Comparison of ENCODE assay signal across 19 cellular contexts in the genomic region with DNA sequence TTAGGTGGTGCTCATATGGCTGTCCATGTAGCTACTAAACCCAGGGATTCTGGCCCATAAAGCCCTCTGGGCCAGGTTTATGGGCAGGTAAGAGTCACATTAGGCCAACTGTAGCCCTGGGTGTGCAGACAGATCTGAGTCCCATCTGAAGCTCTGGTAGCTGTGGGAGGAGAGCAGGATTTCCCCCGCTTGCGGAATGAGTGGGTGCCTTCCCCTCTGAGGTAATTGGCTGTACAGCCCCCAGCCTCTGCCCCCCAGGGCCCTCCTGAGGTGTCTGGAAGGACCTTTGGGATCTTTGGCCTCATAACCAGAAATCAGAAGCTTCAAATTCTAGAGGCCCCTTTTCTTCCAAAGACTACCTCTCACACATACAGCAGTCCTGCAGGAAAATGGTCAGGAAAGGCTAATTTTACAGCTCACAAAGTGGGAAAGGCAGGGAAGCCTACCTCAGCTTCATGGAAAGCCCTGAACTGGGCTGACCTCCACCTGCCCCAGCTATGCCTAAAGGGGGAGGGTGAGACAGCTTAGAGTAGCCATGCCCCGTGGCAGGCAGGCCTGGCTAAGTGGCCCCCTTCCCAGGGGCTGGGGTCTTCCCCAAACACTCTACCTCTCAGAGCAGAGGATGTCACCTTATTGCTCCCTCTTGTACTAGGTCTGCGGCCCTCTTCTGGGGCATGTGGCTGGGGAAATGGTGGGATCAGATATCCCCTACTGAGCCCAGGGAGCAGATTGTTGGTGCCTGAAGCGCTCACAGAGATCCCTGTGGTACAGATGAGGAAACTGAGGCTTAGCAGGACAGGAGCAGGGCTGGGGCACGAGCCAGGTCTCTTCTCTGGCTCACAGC. TPM values are rescaled to one million over a fixed set of nuclear protein-coding genes. Genes with fewer than 3 reads are reported as not detected.
DNase-seq lines count a peak whose midpoint lies in the region; ATAC-seq, FAIRE-seq and TF ChIP-seq lines count a peak whose summit lies in the region.
"Had no signal": no experiment of that assay in that cellular context is flagged by ENCODE, and none has a peak within 500 bp of the region (broad histone marks: within the 10 kb centered on the region; RNA-seq: fewer than 3 reads in every experiment).

No MANE protein-coding gene starts in this region.

- H3K27me3 ChIP-seq in breast epithelium (no peaks in the 10 kb centered on the region), GM12878 (replicated peaks in 1 of 2; ENCODE audit: control insufficient read depth in 2 of 2, insufficient read depth in 2 of 2, low read length in 1 of 2) (no peaks in the 10 kb centered on the region), brain microvascular endothelial cell (replicated peaks) (no peaks in the 10 kb centered on the region)
- no peaks in the 10 kb centered on the region for H3K27me3 ChIP-seq in effector memory CD4-positive, alpha-beta T cell (replicated peaks; ENCODE audit: control insufficient read depth, insufficient read depth, low read length, poor library complexity, severe bottlenecking)
- H3K27me3 ChIP-seq: vagina had no signal

- H3K4me1 ChIP-seq in breast epithelium = no peaks in the 10 kb centered on the region
- peaks cover 29% of the 10 kb centered on the region for H3K4me1 ChIP-seq in GM12878 (ENCODE audit: control insufficient read depth, insufficient read depth, low read length)
- H3K4me1 ChIP-seq in effector memory CD4-positive, alpha-beta T cell (ENCODE audit: control insufficient read depth, insufficient read depth, low read length, poor library complexity, severe bottlenecking) = peaks cover 41% of the 10 kb centered on the region

- no peak overlapping the region for H3K9ac ChIP-seq in GM12878 (ENCODE audit: control insufficient read depth, insufficient read depth, low read length)

- POLR2A ChIA-PET in MCF 10A (lab: Yijun Ruan, JAX) (interaction anchor here (0.5 to 3.9 kb wide), 5 partner anchors 10 to 301 kb away, joined by 3 to 15 read pairs (median 5); a partner anchor contains a TSS), GM12878 (lab: Charles Lee) (interaction anchor here (0.7 to 7.0 kb wide), 6 partner anchors 15 to 226 kb away, joined by 3 to 54 read pairs (median 4); a partner anchor contains a TSS)

- H3K4me3 ChIP-seq in breast epithelium (no peak overlapping the region), GM12878 (no peak overlapping the region), brain microvascular endothelial cell (ENCODE audit: low read depth, low read length) (no peak overlapping the region)
- no peak overlapping the region for H3K4me3 ChIP-seq in effector memory CD4-positive, alpha-beta T cell (ENCODE audit: insufficient read depth, low read depth, low read length, poor library complexity, severe bottlenecking)
- H3K4me3 ChIP-seq: vagina had no signal

- CTCF ChIA-PET in MCF 10A (lab: Yijun Ruan, JAX) = interaction anchor here (0.6 to 5.8 kb wide), 14 partner anchors 11 to 1044 kb away, joined by 3 to 71 read pairs (median 4); a partner anchor contains a TSS
- CTCF ChIA-PET in GM12878 (lab: Yijun Ruan, JAX) = interaction anchor here (1.1 to 11.1 kb wide), 5 partner anchors 15 to 43 kb away, joined by 3 to 317 read pairs (median 4); a partner anchor contains a TSS

- no peak for ATAC-seq in GM12878
- peak; percentile 32 to 45 for ATAC-seq in stimulated activated naive B cell treated with anti-CD40 and anti-IgM and Interleukin-4, amounts not matched to agents 10 μg/mL and 1 μg/mL and 100 μg/mL, for 72 hours (replicated peaks)
- ATAC-seq: activated CD4-positive, CD25-positive, alpha-beta regulatory T cell treated with anti-CD3 and anti-CD28 coated beads, Interleukin-2, amount 50 U/mL, for 24 hours; natural killer cell treated with Interleukin-12 subunit alpha and Interleukin-12 subunit beta and Interleukin-15 and Interleukin-18, amount 100 ng/mL, for 72 hours had no signal

- RAD21 ChIA-PET in GM12878 (lab: Charles Lee; ENCODE audit: unreplicated experiment) = interaction anchor here (0.5 to 8.2 kb wide), 8 partner anchors 9 to 1617 kb away, joined by 3 to 135 read pairs (median 4); a partner anchor contains a TSS

- TF ChIP-seq POLR2A in breast epithelium (IDR thresholded peaks at IDR 0.05) (no peak), GM12878 (IDR thresholded peaks at IDR 0.05; ENCODE audit: low read depth, low read length) (no peak)

- no peak for TF ChIP-seq EP300 in GM12878 (IDR thresholded peaks at IDR 0.05; ENCODE audit: borderline replicate concordance in 1 of 2, control insufficient read depth in 1 of 2, low read depth in 2 of 2, low read length in 2 of 2)

- WGBS in GM12878 (ENCODE audit: insufficient coverage, insufficient replicate concordance, low lambda C conversion rate, missing lambda C conversion rate) = 52% methylated on average over 6 of the region's 6 CpGs

- no peak for FAIRE-seq in GM12878 (lab: Jason Lieb, UNC)
- FAIRE-seq: frontal cortex had no signal

- no peak for DNase-seq in breast epithelium (ENCODE audit: low spot score in 2 of 2)
- DNase-seq in MCF 10A (ENCODE audit: unreplicated experiment) = no peak
- no peak for DNase-seq in GM12878 (ENCODE audit: low read depth, low spot score)
- peak; percentile 70 for DNase-seq in stimulated activated naive B cell treated with anti-CD40 and anti-IgM and Interleukin-4, amounts not matched to agents 10 μg/mL and 1 μg/mL and 100 μg/mL, for 72 hours
- no peak for DNase-seq in brain microvascular endothelial cell
- no peak for DNase-seq in DMS53 (lab: John Stamatoyannopoulos, UW)
- no peak for DNase-seq in effector memory CD4-positive, alpha-beta T cell
- DNase-seq: AML-193; DMS153; IMR-90; mammary epithelial cell; NCI-H1417 treated with DMSO at 0.1 percent for 48 hours; NK-92 treated with Interleukin-12 subunit alpha and Interleukin-12 subunit beta, amount 100 ng/mL, for 24 hours had no signal

- H2AFZ ChIP-seq in GM12878 (ENCODE audit: control insufficient read depth, low read depth, low read length) = no peak overlapping the region

- in situ Hi-C loops in GM12878 (cut with MboI) (no loop called here), brain microvascular endothelial cell (cut with HindIII; ENCODE audit: low pct_ligation_motif_present, low sequenced_read_pairs) (no loop called here)

- no peak overlapping the region for H3K4me3 Mint-ChIP-seq in MCF 10A (ENCODE audit: unreplicated experiment)
- peak overlapping the region in 1 of 2 donors; percentile 3 for H3K4me3 Mint-ChIP-seq in stimulated activated naive B cell treated with anti-CD40 and anti-IgM and Interleukin-4, amounts not matched to agents 10 μg/mL and 1 μg/mL and 100 μg/mL, for 72 hours
- H3K4me3 Mint-ChIP-seq: natural killer cell treated with Interleukin-12 subunit alpha and Interleukin-12 subunit beta and Interleukin-15 and Interleukin-18, amount 100 ng/mL, for 72 hours had no signal

- no peaks in the 10 kb centered on the region for H3K9me3 Mint-ChIP-seq in MCF 10A (ENCODE audit: unreplicated experiment)
- no peaks in the 10 kb centered on the region for H3K9me3 Mint-ChIP-seq in stimulated activated naive B cell treated with anti-CD40 and anti-IgM and Interleukin-4, amounts not matched to agents 10 μg/mL and 1 μg/mL and 100 μg/mL, for 72 hours
- H3K9me3 Mint-ChIP-seq: central memory CD8-positive, alpha-beta T cell; natural killer cell treated with Interleukin-12 subunit alpha and Interleukin-12 subunit beta and Interleukin-15 and Interleukin-18, amount 100 ng/mL, for 72 hours had no signal

- no peak for TF ChIP-seq RAD21 in GM12878 (IDR thresholded peaks at IDR 0.05; ENCODE audit: insufficient read depth, low read depth, low read length)

- no TSS peak for BruUV-seq in MCF 10A (replicated peaks; lab: Mats Ljungman, UMichigan)
- BruUV-seq in GM12878 (replicated peaks; lab: Mats Ljungman, UMichigan) = no TSS peak

- H4K20me1 ChIP-seq in GM12878 (ENCODE audit: control insufficient read depth, insufficient read depth) = no peaks in the 10 kb centered on the region

- intact Hi-C loops in breast epithelium (cut with DNase I; ENCODE audit: low total_unique reads) = no loop called here
- intact Hi-C loops in MCF 10A (cut with micrococcal nuclease) = no loop called here
- intact Hi-C loops in GM12878 (cut with micrococcal nuclease; ENCODE audit: unreplicated experiment) = no loop called here

- no peaks in the 10 kb centered on the region for H3K27me3 Mint-ChIP-seq in MCF 10A (ENCODE audit: insufficient read depth, unreplicated experiment)
- H3K27me3 Mint-ChIP-seq in stimulated activated naive B cell treated with anti-CD40 and anti-IgM and Interleukin-4, amounts not matched to agents 10 μg/mL and 1 μg/mL and 100 μg/mL, for 72 hours = no peaks in the 10 kb centered on the region
- H3K27me3 Mint-ChIP-seq: central memory CD8-positive, alpha-beta T cell; natural killer cell treated with Interleukin-12 subunit alpha and Interleukin-12 subunit beta and Interleukin-15 and Interleukin-18, amount 100 ng/mL, for 72 hours had no signal

- H3K79me2 ChIP-seq in GM12878 (ENCODE audit: control insufficient read depth, insufficient read depth, low read length) = no peaks in the 10 kb centered on the region

- TF ChIP-seq CTCF in breast epithelium (IDR thresholded peaks at IDR 0.05) (no peak), MCF 10A (IDR thresholded peaks at IDR 0.05; ENCODE audit: unreplicated experiment) (no peak), GM12878 (IDR thresholded peaks at IDR 0.05 in 2 of 3, conservative IDR thresholded peaks at IDR 0.05 in 1 of 3; ENCODE audit: control insufficient read depth in 2 of 3, extremely low read depth in 1 of 3, insufficient read depth in 1 of 3, low read depth in 3 of 3, low read length in 3 of 3) (no peak), brain microvascular endothelial cell (IDR thresholded peaks at IDR 0.05; ENCODE audit: low read depth, low read length, missing control alignments) (no peak)

- H3K9me3 ChIP-seq in breast epithelium = no peaks in the 10 kb centered on the region
- H3K9me3 ChIP-seq in KOPT-K1 (ENCODE audit: insufficient read depth, low read length, poor library complexity, severe bottlenecking) = no peaks in the 10 kb centered on the region
- H3K9me3 ChIP-seq in GM12878 (replicated peaks; ENCODE audit: control insufficient read depth, insufficient read depth, low read length) = no peaks in the 10 kb centered on the region
- H3K9me3 ChIP-seq in effector memory CD4-positive, alpha-beta T cell (ENCODE audit: control insufficient read depth, low read length) = no peaks in the 10 kb centered on the region
- H3K9me3 ChIP-seq: vagina had no signal

- H3K4me2 ChIP-seq in GM12878 (ENCODE audit: control insufficient read depth, insufficient read depth) = no peak overlapping the region

- H3K27ac ChIP-seq in breast epithelium = peak overlapping the region; percentile 56
- H3K27ac ChIP-seq in KOPT-K1 (ENCODE audit: low read depth, low read length, poor library complexity, severe bottlenecking) = peak overlapping the region; percentile 100
- no peak overlapping the region for H3K27ac ChIP-seq in GM12878 (ENCODE audit: control insufficient read depth, insufficient read depth)
- no peak overlapping the region for H3K27ac ChIP-seq in brain microvascular endothelial cell
- no peak overlapping the region for H3K27ac ChIP-seq in effector memory CD4-positive, alpha-beta T cell (ENCODE audit: insufficient read depth, low read length, poor library complexity, severe bottlenecking)
- H3K27ac ChIP-seq: vagina had no signal

- H3K4me1 Mint-ChIP-seq in MCF 10A (ENCODE audit: insufficient read depth, unreplicated experiment) = peaks cover 18% of the 10 kb centered on the region
- H3K4me1 Mint-ChIP-seq in stimulated activated naive B cell treated with anti-CD40 and anti-IgM and Interleukin-4, amounts not matched to agents 10 μg/mL and 1 μg/mL and 100 μg/mL, for 72 hours = peaks cover 48 to 75% of the 10 kb centered on the region in 2 donors

- no peak overlapping the region for H3K27ac Mint-ChIP-seq in MCF 10A (ENCODE audit: low read depth, unreplicated experiment)
- H3K27ac Mint-ChIP-seq in stimulated activated naive B cell treated with anti-CD40 and anti-IgM and Interleukin-4, amounts not matched to agents 10 μg/mL and 1 μg/mL and 100 μg/mL, for 72 hours = peak overlapping the region; percentile 91

- SMC1A ChIA-PET in GM12878 (lab: Charles Lee; ENCODE audit: uncharacterized antibody, unreplicated experiment) = interaction anchor here (1.4 to 10.0 kb wide), 4 partner anchors 9 to 27 kb away, joined by 4 to 186 read pairs (median 49); a partner anchor contains a TSS

- H3K36me3 Mint-ChIP-seq in MCF 10A (ENCODE audit: insufficient read depth, unreplicated experiment) = no peaks in the 10 kb centered on the region
- peaks cover 24 to 39% of the 10 kb centered on the region in 2 donors for H3K36me3 Mint-ChIP-seq in stimulated activated naive B cell treated with anti-CD40 and anti-IgM and Interleukin-4, amounts not matched to agents 10 μg/mL and 1 μg/mL and 100 μg/mL, for 72 hours

- H3K36me3 ChIP-seq in breast epithelium (no peaks in the 10 kb centered on the region), KOPT-K1 (ENCODE audit: insufficient read depth, low read length) (peaks cover 49% of the 10 kb centered on the region), GM12878 (ENCODE audit: control insufficient read depth in 2 of 2, insufficient read depth in 2 of 2, low read length in 1 of 2) (no peaks in the 10 kb centered on the region), brain microvascular endothelial cell (replicated peaks) (no peaks in the 10 kb centered on the region)
- peaks cover 3% of the 10 kb centered on the region for H3K36me3 ChIP-seq in effector memory CD4-positive, alpha-beta T cell (ENCODE audit: control insufficient read depth, insufficient read depth, low read length)
- H3K36me3 ChIP-seq: vagina had no signal

RNA-seq across cellular contexts. Expression of a gene that starts 16.8 kb away (rescaled TPM):
- 10 to 100 TPM in 1 of 3 donors, 1 to 10 TPM in 2; 6.1 to 10.7 (median 9.2) TPM for total RNA-seq in breast epithelium
- 19.9 and 23.8 TPM in 2 replicates for total RNA-seq in MCF 10A (2022)
- 52.1 and 58.3 TPM in 2 replicates for total RNA-seq in GM12878 (2013; cell fraction: nucleolus; rRNA removed)
- total RNA-seq in GM12878 (2014; rRNA removed) = 10.4 and 11.3 TPM in 2 replicates
- 9.5 and 10.5 TPM in 2 replicates for total RNA-seq in GM12878 (2014; rRNA removed; fragmentation: Illumina TruSeq; extraction: Trizol)
- 14.4 and 16.4 TPM in 2 replicates for total RNA-seq in GM12878 (2021)
- polyA plus RNA-seq in GM12878 (2011; ENCODE audit: low read depth) = 13.7 TPM
- polyA plus RNA-seq in GM12878 (2011; rRNA removed) = 8.7 and 13.5 TPM in 2 replicates
- polyA plus RNA-seq in GM12878 (2011; cell fraction: cytosol; rRNA removed) = 16.2 and 20.1 TPM in 2 replicates
- 57.9 and 77.5 TPM in 2 replicates for polyA plus RNA-seq in GM12878 (2011; cell fraction: nucleus; rRNA removed)
- polyA plus RNA-seq in GM12878 (2012) = 14.4 and 14.5 TPM in 2 replicates
- polyA plus RNA-seq in GM12878 (2014; fragmentation: Illumina TruSeq; extraction: Trizol) = 4.9 and 9.9 TPM in 2 replicates
- polyA plus RNA-seq in GM12878 (2014; fragmentation: Nextera tagmentation; extraction: Ambion mirVana) = 10 to 100 TPM in 1 of 2 experiments, 1 to 10 TPM in 1; 2.8 to 10.5 TPM
- 15.1 and 15.8 TPM in 2 replicates for polyA plus RNA-seq in GM12878 (2014; rRNA removed)
- polyA plus RNA-seq in GM12878 (2016; fragmentation: Nextera tagmentation; extraction: Ambion mirVana) = 10 to 100 TPM; 17.8 to 19.0 TPM
- polyA minus RNA-seq in GM12878 (2011; rRNA and poly(A)+ RNA removed) = 12.1 and 16.6 TPM in 2 replicates
- 4.0 and 4.4 TPM in 2 replicates for polyA minus RNA-seq in GM12878 (2011; cell fraction: cytosol; rRNA and poly(A)+ RNA removed)
- polyA minus RNA-seq in GM12878 (2011; cell fraction: nucleus; rRNA and poly(A)+ RNA removed) = 18.7 and 25.0 TPM in 2 replicates

RNA-seq across cellular contexts. Expression of a gene that starts 18.6 kb away (rescaled TPM):
- 10 to 100 TPM; 10.7 to 16.8 (median 15.1) TPM for total RNA-seq in breast epithelium
- 1.3 and 1.9 TPM in 2 replicates for total RNA-seq in MCF 10A (2022)
- 2.5 and 3.6 TPM in 2 replicates for total RNA-seq in GM12878 (2013; cell fraction: nucleolus; rRNA removed)
- total RNA-seq in GM12878 (2014; rRNA removed) = 0.45 and 0.87 TPM in 2 replicates
- total RNA-seq in GM12878 (2014; rRNA removed; fragmentation: Illumina TruSeq; extraction: Trizol) = 0.64 and 0.76 TPM in 2 replicates
- 0.61 and 1.3 TPM in 2 replicates for total RNA-seq in GM12878 (2021)
- 1.3 TPM for polyA plus RNA-seq in GM12878 (2011; ENCODE audit: low read depth)
- 2.3 and 3.2 TPM in 2 replicates for polyA plus RNA-seq in GM12878 (2011; rRNA removed)
- 3.9 and 4.8 TPM in 2 replicates for polyA plus RNA-seq in GM12878 (2011; cell fraction: cytosol; rRNA removed)
- polyA plus RNA-seq in GM12878 (2011; cell fraction: nucleus; rRNA removed) = 8.2 and 11.4 TPM in 2 replicates
- 1.6 and 1.9 TPM in 2 replicates for polyA plus RNA-seq in GM12878 (2012)
- polyA plus RNA-seq in GM12878 (2014; fragmentation: Illumina TruSeq; extraction: Trizol) = 0.48 and 1.0 TPM in 2 replicates
- under 1 TPM; 0.06 to 0.22 TPM for polyA plus RNA-seq in GM12878 (2014; fragmentation: Nextera tagmentation; extraction: Ambion mirVana)
- 0.77 and 1.7 TPM in 2 replicates for polyA plus RNA-seq in GM12878 (2014; rRNA removed)
- under 1 TPM; 0.44 to 0.56 TPM for polyA plus RNA-seq in GM12878 (2016; fragmentation: Nextera tagmentation; extraction: Ambion mirVana)
- polyA minus RNA-seq in GM12878 (2011; rRNA and poly(A)+ RNA removed) = 1.6 and 3.4 TPM in 2 replicates
- 0.52 TPM in 1 of 2 replicates, not detected in the other for polyA minus RNA-seq in GM12878 (2011; cell fraction: cytosol; rRNA and poly(A)+ RNA removed)
- 1.8 and 3.3 TPM in 2 replicates for polyA minus RNA-seq in GM12878 (2011; cell fraction: nucleus; rRNA and poly(A)+ RNA removed)

RNA-seq across cellular contexts. Expression of a gene that starts 25.4 kb away (rescaled TPM):
- 10 to 100 TPM in 2 of 3 donors, 1 to 10 TPM in 1; 5.4 to 29.6 (median 17.4) TPM for total RNA-seq in breast epithelium
- 0.26 and 0.59 TPM in 2 replicates for total RNA-seq in MCF 10A (2022)
- total RNA-seq in GM12878 (2013; cell fraction: nucleolus; rRNA removed) = 2.3 and 2.6 TPM in 2 replicates
- total RNA-seq in GM12878 (2014; rRNA removed) = 2.3 and 2.5 TPM in 2 replicates
- total RNA-seq in GM12878 (2014; rRNA removed; fragmentation: Illumina TruSeq; extraction: Trizol) = 0.94 and 1.0 TPM in 2 replicates
- total RNA-seq in GM12878 (2021) = 4.4 and 5.1 TPM in 2 replicates
- polyA plus RNA-seq in GM12878 (2011; ENCODE audit: low read depth) = 0.25 TPM
- 0.20 and 0.41 TPM in 2 replicates for polyA plus RNA-seq in GM12878 (2011; rRNA removed)
- 0.97 and 1.0 TPM in 2 replicates for polyA plus RNA-seq in GM12878 (2011; cell fraction: cytosol; rRNA removed)
- polyA plus RNA-seq in GM12878 (2011; cell fraction: nucleus; rRNA removed) = 1.8 and 2.2 TPM in 2 replicates
- polyA plus RNA-seq in GM12878 (2012) = 1.4 and 1.5 TPM in 2 replicates
- 1.4 and 2.7 TPM in 2 replicates for polyA plus RNA-seq in GM12878 (2014; fragmentation: Illumina TruSeq; extraction: Trizol)
- polyA plus RNA-seq in GM12878 (2014; fragmentation: Nextera tagmentation; extraction: Ambion mirVana) = under 1 TPM; 0.21 to 0.57 TPM
- polyA plus RNA-seq in GM12878 (2014; rRNA removed) = 3.2 and 3.7 TPM in 2 replicates
- 1 to 10 TPM; 1.1 to 2.5 TPM for polyA plus RNA-seq in GM12878 (2016; fragmentation: Nextera tagmentation; extraction: Ambion mirVana)
- polyA minus RNA-seq in GM12878 (2011; rRNA and poly(A)+ RNA removed) = 1.6 and 1.9 TPM in 2 replicates
- 0.80 and 0.94 TPM in 2 replicates for polyA minus RNA-seq in GM12878 (2011; cell fraction: cytosol; rRNA and poly(A)+ RNA removed)
- 1.9 and 3.2 TPM in 2 replicates for polyA minus RNA-seq in GM12878 (2011; cell fraction: nucleus; rRNA and poly(A)+ RNA removed)

RNA-seq across cellular contexts. Expression of a gene that starts 30.8 kb away (rescaled TPM):
- 10 to 100 TPM; 30.4 to 38.4 (median 30.8) TPM for total RNA-seq in breast epithelium
- total RNA-seq in MCF 10A (2022) = 53.9 and 54.4 TPM in 2 replicates
- total RNA-seq in GM12878 (2013; cell fraction: nucleolus; rRNA removed) = 25.1 and 26.3 TPM in 2 replicates
- 42.6 and 49.2 TPM in 2 replicates for total RNA-seq in GM12878 (2014; rRNA removed)
- total RNA-seq in GM12878 (2014; rRNA removed; fragmentation: Illumina TruSeq; extraction: Trizol) = 25.4 and 27.2 TPM in 2 replicates
- 39.9 and 42.0 TPM in 2 replicates for total RNA-seq in GM12878 (2021)
- 9.1 TPM for polyA plus RNA-seq in GM12878 (2011; ENCODE audit: low read depth)
- polyA plus RNA-seq in GM12878 (2011; rRNA removed) = 33.5 and 66.0 TPM in 2 replicates
- 81.5 and 93.9 TPM in 2 replicates for polyA plus RNA-seq in GM12878 (2011; cell fraction: cytosol; rRNA removed)
- polyA plus RNA-seq in GM12878 (2011; cell fraction: nucleus; rRNA removed) = 58.1 and 59.6 TPM in 2 replicates
- polyA plus RNA-seq in GM12878 (2012) = 14.5 and 14.9 TPM in 2 replicates
- polyA plus RNA-seq in GM12878 (2014; fragmentation: Illumina TruSeq; extraction: Trizol) = 39.9 and 46.7 TPM in 2 replicates
- 1 to 10 TPM; 7.9 to 8.7 TPM for polyA plus RNA-seq in GM12878 (2014; fragmentation: Nextera tagmentation; extraction: Ambion mirVana)
- polyA plus RNA-seq in GM12878 (2014; rRNA removed) = 43.9 and 45.3 TPM in 2 replicates
- polyA plus RNA-seq in GM12878 (2016; fragmentation: Nextera tagmentation; extraction: Ambion mirVana) = 10 to 100 TPM; 32.4 to 38.0 TPM
- polyA minus RNA-seq in GM12878 (2011; rRNA and poly(A)+ RNA removed) = 53.0 and 58.0 TPM in 2 replicates
- polyA minus RNA-seq in GM12878 (2011; cell fraction: cytosol; rRNA and poly(A)+ RNA removed) = 12.2 and 17.4 TPM in 2 replicates
- polyA minus RNA-seq in GM12878 (2011; cell fraction: nucleus; rRNA and poly(A)+ RNA removed) = 11.7 and 18.6 TPM in 2 replicates

Comparison
In these comparisons a context has a peak if more than half of its experiments do, and no peak if none do; other contexts are left out.
1. H3K27ac ChIP-seq: peak in breast epithelium (2 of 2) and KOPT-K1 (single experiment); none in GM12878 (single experiment), brain microvascular endothelial cell (single experiment) and effector memory CD4-positive, alpha-beta T cell (single experiment).